Comparison of ENCODE assay signal across 1 cellular context in genomic region chr5:123036391-123037103, GRCh38.
A peak's percentile ranks its signal among the peaks of the same experiment; 100 is the strongest.
TF ChIP-seq lines count a peak whose summit lies in the region.

Gene PPIC, minus strand, starts transcription at chr5:123036725. Its CDS starts 100 bp downstream, at chr5:123036625.

TF ChIP-seq in HepG2, 621 proteins besides CTCF, POLR2A, EP300 and RAD21 (continued from another document):
- TF ChIP-seq ZSCAN29 (CRISPR knock-in tag; conservative IDR thresholded peaks at IDR 0.05) (peak; percentile 93), ZNF784 (CRISPR knock-in tag; IDR thresholded peaks at IDR 0.05; ENCODE audit: borderline replicate concordance) (no peak), EED (CRISPR knock-in tag; IDR thresholded peaks at IDR 0.05) (0 out of 2 replicates have a peak, but pooled peaks have one; percentile 49), AKAP8 (CRISPR knock-in tag; IDR thresholded peaks at IDR 0.05) (0 out of 2 replicates have a peak, but pooled peaks have one; percentile 37), SMAD9 (CRISPR knock-in tag; IDR thresholded peaks at IDR 0.05) (no peak), MAFK (conservative IDR thresholded peaks at IDR 0.05 in 1 of 2, IDR thresholded peaks at IDR 0.05 in 1 of 2; ENCODE audit: low read length in 2 of 2) (no peak), DRAP1 (CRISPR knock-in tag; IDR thresholded peaks at IDR 0.05) (no peak), ZNF839 (CRISPR knock-in tag; IDR thresholded peaks at IDR 0.05; ENCODE audit: borderline replicate concordance) (no peak; the same call in 1 of the 2 replicates), SALL1 (CRISPR knock-in tag; IDR thresholded peaks at IDR 0.05) (no peak), CHD2 (IDR thresholded peaks at IDR 0.05; ENCODE audit: low read depth, low read length) (no peak), ZBTB14 (CRISPR knock-in tag; IDR thresholded peaks at IDR 0.05) (peak; percentile 81), NR2C2 (CRISPR knock-in tag; IDR thresholded peaks at IDR 0.05; ENCODE audit: borderline replicate concordance) (peak; percentile 34; the same call in 1 of the 2 replicates)
